In the genomic region with DNA sequence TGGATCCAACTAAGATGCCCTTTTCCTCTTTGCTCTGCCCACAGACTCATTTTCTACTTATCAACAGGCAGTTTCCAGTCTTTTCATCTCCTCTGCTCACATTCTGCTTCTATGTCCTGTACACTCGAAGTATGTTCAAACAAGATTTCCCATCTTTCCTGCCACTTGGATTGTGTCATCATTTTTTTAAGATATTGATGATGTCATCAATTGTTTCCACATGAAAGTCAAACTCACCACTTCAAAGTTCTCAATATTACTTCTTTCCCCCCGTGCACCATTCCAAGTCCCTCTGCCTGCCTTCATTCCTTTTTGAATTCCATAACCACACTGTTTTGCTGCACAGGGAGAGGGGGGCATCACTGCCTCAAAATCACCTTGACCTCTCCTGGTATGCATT, we compare ENCODE assay signal across 3 cellular contexts.
TF ChIP-seq lines count a peak whose summit lies in the region.

No MANE protein-coding gene starts in this region.

TF ChIP-seq in GM23338, 12 proteins besides CTCF, POLR2A, EP300 and RAD21:
- TF ChIP-seq CREB1 (CRISPR knock-in tag; IDR thresholded peaks at IDR 0.05; ENCODE audit: low read depth) (0 out of 2 replicates have a peak, but pooled peaks have one; percentile 12), JUNB (IDR thresholded peaks at IDR 0.05; ENCODE audit: unreplicated experiment) (no peak), ZNF331 (CRISPR knock-in tag; IDR thresholded peaks at IDR 0.05; ENCODE audit: low read depth) (no peak)
TF ChIP-seq in GM23338: peak in this region for 1.

TF ChIP-seq in IMR-90, 13 proteins besides CTCF, POLR2A, EP300 and RAD21:
- no peak for TF ChIP-seq CHD1 (IDR thresholded peaks at IDR 0.05; ENCODE audit: low read depth, low read length)
- no peak for TF ChIP-seq MAZ (IDR thresholded peaks at IDR 0.05; ENCODE audit: borderline replicate concordance, low read depth, low read length)
- no peak for TF ChIP-seq BHLHE40 (IDR thresholded peaks at IDR 0.05; ENCODE audit: low read depth, low read length)
- TF ChIP-seq MAFK (IDR thresholded peaks at IDR 0.05; ENCODE audit: low read depth, low read length), result peak; percentile 81
- no peak for TF ChIP-seq MXI1 (IDR thresholded peaks at IDR 0.05; ENCODE audit: borderline replicate concordance, low read depth, low read length)
- no peak for TF ChIP-seq CEBPB (IDR thresholded peaks at IDR 0.05; ENCODE audit: low read depth, low read length)
- TF ChIP-seq FOS (IDR thresholded peaks at IDR 0.05; ENCODE audit: low read depth, low read length), result no peak

TF ChIP-seq in K562, 482 proteins besides CTCF, POLR2A, EP300 and RAD21:
- TF ChIP-seq EGR1 (conservative IDR thresholded peaks at IDR 0.05), result no peak
- no peak for TF ChIP-seq ZBTB34 (CRISPR knock-in tag; IDR thresholded peaks at IDR 0.05)
- TF ChIP-seq HCFC1 (IDR thresholded peaks at IDR 0.05; ENCODE audit: low read depth, low read length), result no peak
- TF ChIP-seq, protein P1, sequence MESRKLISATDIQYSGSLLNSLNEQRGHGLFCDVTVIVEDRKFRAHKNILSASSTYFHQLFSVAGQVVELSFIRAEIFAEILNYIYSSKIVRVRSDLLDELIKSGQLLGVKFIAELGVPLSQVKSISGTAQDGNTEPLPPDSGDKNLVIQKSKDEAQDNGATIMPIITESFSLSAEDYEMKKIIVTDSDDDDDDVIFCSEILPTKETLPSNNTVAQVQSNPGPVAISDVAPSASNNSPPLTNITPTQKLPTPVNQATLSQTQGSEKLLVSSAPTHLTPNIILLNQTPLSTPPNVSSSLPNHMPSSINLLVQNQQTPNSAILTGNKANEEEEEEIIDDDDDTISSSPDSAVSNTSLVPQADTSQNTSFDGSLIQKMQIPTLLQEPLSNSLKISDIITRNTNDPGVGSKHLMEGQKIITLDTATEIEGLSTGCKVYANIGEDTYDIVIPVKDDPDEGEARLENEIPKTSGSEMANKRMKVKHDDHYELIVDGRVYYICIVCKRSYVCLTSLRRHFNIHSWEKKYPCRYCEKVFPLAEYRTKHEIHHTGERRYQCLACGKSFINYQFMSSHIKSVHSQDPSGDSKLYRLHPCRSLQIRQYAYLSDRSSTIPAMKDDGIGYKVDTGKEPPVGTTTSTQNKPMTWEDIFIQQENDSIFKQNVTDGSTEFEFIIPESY (CRISPR knock-in tag; IDR thresholded peaks at IDR 0.05), result no peak
- TF ChIP-seq, protein P2, sequence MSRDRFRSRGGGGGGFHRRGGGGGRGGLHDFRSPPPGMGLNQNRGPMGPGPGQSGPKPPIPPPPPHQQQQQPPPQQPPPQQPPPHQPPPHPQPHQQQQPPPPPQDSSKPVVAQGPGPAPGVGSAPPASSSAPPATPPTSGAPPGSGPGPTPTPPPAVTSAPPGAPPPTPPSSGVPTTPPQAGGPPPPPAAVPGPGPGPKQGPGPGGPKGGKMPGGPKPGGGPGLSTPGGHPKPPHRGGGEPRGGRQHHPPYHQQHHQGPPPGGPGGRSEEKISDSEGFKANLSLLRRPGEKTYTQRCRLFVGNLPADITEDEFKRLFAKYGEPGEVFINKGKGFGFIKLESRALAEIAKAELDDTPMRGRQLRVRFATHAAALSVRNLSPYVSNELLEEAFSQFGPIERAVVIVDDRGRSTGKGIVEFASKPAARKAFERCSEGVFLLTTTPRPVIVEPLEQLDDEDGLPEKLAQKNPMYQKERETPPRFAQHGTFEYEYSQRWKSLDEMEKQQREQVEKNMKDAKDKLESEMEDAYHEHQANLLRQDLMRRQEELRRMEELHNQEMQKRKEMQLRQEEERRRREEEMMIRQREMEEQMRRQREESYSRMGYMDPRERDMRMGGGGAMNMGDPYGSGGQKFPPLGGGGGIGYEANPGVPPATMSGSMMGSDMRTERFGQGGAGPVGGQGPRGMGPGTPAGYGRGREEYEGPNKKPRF (IDR thresholded peaks at IDR 0.05; ENCODE audit: low read depth, low read length), result no peak
- 0 out of 2 replicates have a peak, but pooled peaks have one; percentile 23 for TF ChIP-seq MAFF (IDR thresholded peaks at IDR 0.05; ENCODE audit: low read length)
- 0 out of 2 replicates have a peak, but pooled peaks have one; percentile 14 for TF ChIP-seq C11orf30 (IDR thresholded peaks at IDR 0.05; ENCODE audit: low read depth)
- TF ChIP-seq ZNF316 (IDR thresholded peaks at IDR 0.05), result peak; percentile 30; the same call in 1 of the 2 replicates
- no peak for TF ChIP-seq TOE1 (IDR thresholded peaks at IDR 0.05; ENCODE audit: borderline replicate concordance)
- TF ChIP-seq TOE1 (CRISPR knock-in tag; IDR thresholded peaks at IDR 0.05; ENCODE audit: borderline replicate concordance, low read depth), result no peak
- TF ChIP-seq CHCHD3 (CRISPR knock-in tag; IDR thresholded peaks at IDR 0.05), result no peak
- TF ChIP-seq, protein P3, sequence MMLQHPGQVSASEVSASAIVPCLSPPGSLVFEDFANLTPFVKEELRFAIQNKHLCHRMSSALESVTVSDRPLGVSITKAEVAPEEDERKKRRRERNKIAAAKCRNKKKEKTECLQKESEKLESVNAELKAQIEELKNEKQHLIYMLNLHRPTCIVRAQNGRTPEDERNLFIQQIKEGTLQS (IDR thresholded peaks at IDR 0.05), result peak; percentile 67
- TF ChIP-seq, protein P3 (CRISPR knock-in tag; conservative IDR thresholded peaks at IDR 0.05), result no peak
